ENCODE assay signal across 1 cellular context in genomic region chr10:61992683-61993629, GRCh38.
TF ChIP-seq lines count a peak whose summit lies in the region.

No MANE protein-coding gene starts in this region.

TF ChIP-seq in IMR-90, 13 proteins besides CTCF, POLR2A, EP300 and RAD21 (continued from another document):
- TF ChIP-seq MAZ (IDR thresholded peaks at IDR 0.05; ENCODE audit: borderline replicate concordance, low read depth, low read length) (no peak), FOS (IDR thresholded peaks at IDR 0.05; ENCODE audit: low read depth, low read length) (no peak), SMC3 (IDR thresholded peaks at IDR 0.05; ENCODE audit: low read depth, low read length) (no peak), USF2 (IDR thresholded peaks at IDR 0.05; ENCODE audit: low read depth, low read length) (peak; percentile 77), MXI1 (IDR thresholded peaks at IDR 0.05; ENCODE audit: borderline replicate concordance, low read depth, low read length) (no peak), RFX5 (IDR thresholded peaks at IDR 0.05; ENCODE audit: low read depth, low read length) (no peak), NFE2L2 (IDR thresholded peaks at IDR 0.05; ENCODE audit: low read depth, low read length) (no peak)
